In genomic region chrX:38803286-38803608, GRCh38 we compare ENCODE assay signal across 8 cellular contexts. TPM values are rescaled to one million over a fixed set of nuclear protein-coding genes. Genes with fewer than 3 reads are reported as not detected.
DNase-seq lines count a peak whose midpoint lies in the region; ATAC-seq, FAIRE-seq and TF ChIP-seq lines count a peak whose summit lies in the region.

No MANE protein-coding gene starts in this region.

- CTCF ChIA-PET in endothelial cell of umbilical vein (lab: Charles Lee), result no interaction called here

- FAIRE-seq in GM19239 (lab: Jason Lieb, UNC), result peak; percentile 86
- FAIRE-seq in endothelial cell of umbilical vein (lab: Jason Lieb, UNC), result no peak

- peak overlapping the region; percentile 81 for H3K4me3 ChIP-seq in OCI-LY3 (ENCODE audit: low read length)
- H3K4me3 ChIP-seq in endothelial cell of umbilical vein (replicated peaks in 1 of 3; ENCODE audit: insufficient read depth in 1 of 3, low read depth in 1 of 3, low read length in 3 of 3), result peak overlapping the region in 2 of 3 experiments; percentile 27 to 85

- H3K27me3 ChIP-seq in OCI-LY3 (ENCODE audit: low read depth, low read length) (no peaks in the 10 kb centered on the region), endothelial cell of umbilical vein (ENCODE audit: control insufficient read depth in 2 of 2, insufficient read depth in 2 of 2, low read length in 2 of 2) (no peaks in the 10 kb centered on the region)

- peaks cover 31% of the 10 kb centered on the region for H3K4me1 Mint-ChIP-seq in osteocyte (ENCODE audit: unreplicated experiment)

- H3K36me3 ChIP-seq in OCI-LY3 (replicated peaks; ENCODE audit: low read depth, low read length) (no peaks in the 10 kb centered on the region), endothelial cell of umbilical vein (ENCODE audit: control insufficient read depth in 2 of 2, extremely low read depth in 1 of 2, insufficient read depth in 2 of 2, low read length in 2 of 2) (no peaks in the 10 kb centered on the region)

- H3K4me1 ChIP-seq in OCI-LY3 (ENCODE audit: low read length) (peaks cover 9% of the 10 kb centered on the region), endothelial cell of umbilical vein (ENCODE audit: control insufficient read depth, extremely low read depth, insufficient read depth, low read length) (peaks cover 17% of the 10 kb centered on the region)

- no peaks in the 10 kb centered on the region for H3K9me3 Mint-ChIP-seq in osteocyte (ENCODE audit: unreplicated experiment)

- dilution Hi-C loops in endothelial cell of umbilical vein (cut with MboI; ENCODE audit: extremely low pct_ligation_motif_present, low sequenced_read_pairs), result no loop called here

- H3K4me2 ChIP-seq in OCI-LY3 (ENCODE audit: low read length) (peak overlapping the region; percentile 76), endothelial cell of umbilical vein (ENCODE audit: insufficient read depth, low read length) (peak overlapping the region; percentile 73)

- in situ Hi-C loops in G401 (cut with HindIII; ENCODE audit: low sequenced_read_pairs), result no loop called here

- no peak for TF ChIP-seq POLR2A in endothelial cell of umbilical vein (IDR thresholded peaks at IDR 0.05; ENCODE audit: low read depth, low read length)

- DNase-seq in GM19239 (ENCODE audit: insufficient read length, low spot score) (no peak), endothelial cell of umbilical vein (ENCODE audit: low read depth, low spot score) (peak; percentile 16), osteocyte (ENCODE audit: extremely low spot score, unreplicated experiment) (no peak), G401 (ENCODE audit: low spot score) (no peak), COR-L47 (lab: John Stamatoyannopoulos, UW) (no peak), NCI-H2196 (lab: John Stamatoyannopoulos, UW; ENCODE audit: unreplicated experiment) (no peak)

- H3K79me2 ChIP-seq in OCI-LY3 (ENCODE audit: low read length), result no peaks in the 10 kb centered on the region
- H3K79me2 ChIP-seq in endothelial cell of umbilical vein (ENCODE audit: control insufficient read depth, insufficient read depth, low read length), result peaks cover 43% of the 10 kb centered on the region

- peak overlapping the region; percentile 55; the same call in 1 of the 2 replicates for H3K9ac ChIP-seq in OCI-LY3 (ENCODE audit: low read length)
- H3K9ac ChIP-seq in endothelial cell of umbilical vein (replicated peaks; ENCODE audit: extremely low read depth, insufficient read depth, low read length), result peak overlapping the region; percentile 32

- H2AFZ ChIP-seq in OCI-LY3 (ENCODE audit: low read depth, low read length) (peak overlapping the region; percentile 83), endothelial cell of umbilical vein (ENCODE audit: low read depth, low read length) (no peak overlapping the region)

- no peak for ATAC-seq in HG02870 (IDR thresholded peaks at IDR 0.05; ENCODE audit: unreplicated experiment)

- H3K9me1 ChIP-seq in endothelial cell of umbilical vein (replicated peaks; ENCODE audit: control insufficient read depth, extremely low read depth, insufficient read depth, low read length), result no peaks in the 10 kb centered on the region

- POLR2A ChIA-PET in endothelial cell of umbilical vein (lab: Charles Lee), result no interaction called here

- intact Hi-C loops in endothelial cell of umbilical vein (cut with micrococcal nuclease), result loop anchor here (5.0 to 10.0 kb wide), 3 partner anchors 504 to 1372 kb away; no protein-coding TSS in a partner anchor

- TSS peak; percentile 58 for BruUV-seq in endothelial cell of umbilical vein (replicated peaks; lab: Mats Ljungman, UMichigan)

- H4K20me1 ChIP-seq in OCI-LY3 (ENCODE audit: insufficient read depth, low read length) (no peaks in the 10 kb centered on the region), endothelial cell of umbilical vein (replicated peaks; ENCODE audit: control insufficient read depth, extremely low read depth, insufficient read depth, low read length) (no peaks in the 10 kb centered on the region)

- peaks cover 2% of the 10 kb centered on the region for H3K36me3 Mint-ChIP-seq in osteocyte (ENCODE audit: unreplicated experiment)

- peak overlapping the region; percentile 98 for H3K27ac Mint-ChIP-seq in osteocyte (ENCODE audit: unreplicated experiment)

- H3K9me3 ChIP-seq in OCI-LY3 (ENCODE audit: insufficient read depth, low read length) (no peaks in the 10 kb centered on the region), endothelial cell of umbilical vein (replicated peaks; ENCODE audit: control insufficient read depth, insufficient read depth, low read length) (no peaks in the 10 kb centered on the region)

- no peaks in the 10 kb centered on the region for H3K27me3 Mint-ChIP-seq in osteocyte (ENCODE audit: unreplicated experiment)

- no peak overlapping the region for H3K27ac ChIP-seq in OCI-LY3 (ENCODE audit: low read length)
- H3K27ac ChIP-seq in endothelial cell of umbilical vein (ENCODE audit: insufficient read depth, low read depth, low read length), result peak overlapping the region; percentile 18

- peak overlapping the region; percentile 89 for H3K4me3 Mint-ChIP-seq in osteocyte (ENCODE audit: unreplicated experiment)

- TF ChIP-seq CTCF in OCI-LY3 (IDR thresholded peaks at IDR 0.05; ENCODE audit: low read depth, low read length) (no peak), endothelial cell of umbilical vein (IDR thresholded peaks at IDR 0.05; ENCODE audit: extremely low read depth in 1 of 2, insufficient read depth in 1 of 2, low read depth in 1 of 2, low read length in 2 of 2) (no peak), osteocyte (IDR thresholded peaks at IDR 0.05) (no peak)

TF ChIP-seq in endothelial cell of umbilical vein, 7 proteins besides CTCF, POLR2A, EP300 and RAD21:
- TF ChIP-seq JUN (IDR thresholded peaks at IDR 0.05; ENCODE audit: borderline replicate concordance, insufficient read depth, insufficient read length, low read depth), result no peak
- no peak for TF ChIP-seq MAX (IDR thresholded peaks at IDR 0.05; ENCODE audit: insufficient read depth, insufficient read length)
- TF ChIP-seq MYC (IDR thresholded peaks at IDR 0.05; ENCODE audit: low read depth, low read length), result no peak

RNA-seq across cellular contexts. Expression of gene MID1IP1, which starts 2.0 kb away (rescaled TPM):
- total RNA-seq in endothelial cell of umbilical vein, result 22.4 and 25.1 TPM in 2 replicates
- 23.2 and 26.7 TPM in 2 replicates for polyA plus RNA-seq in endothelial cell of umbilical vein
- polyA plus RNA-seq in endothelial cell of umbilical vein (2011; cell fraction: cytosol; rRNA removed), result 12.6 and 16.3 TPM in 2 replicates
- polyA plus RNA-seq in endothelial cell of umbilical vein (2011; cell fraction: nucleus; rRNA removed), result 10.6 and 12.7 TPM in 2 replicates
- 11.8 and 17.5 TPM in 2 replicates for polyA plus RNA-seq in endothelial cell of umbilical vein (2012)
- polyA minus RNA-seq in endothelial cell of umbilical vein, result 8.8 and 10.0 TPM in 2 replicates
- polyA minus RNA-seq in endothelial cell of umbilical vein (2011; cell fraction: cytosol; rRNA and poly(A)+ RNA removed), result 89.3 TPM
- 6.5 and 12.2 TPM in 2 replicates for polyA minus RNA-seq in endothelial cell of umbilical vein (2011; cell fraction: nucleus; rRNA and poly(A)+ RNA removed)
- total RNA-seq in osteocyte, result 25.6 and 26.7 TPM in 2 replicates
- 4.1 and 8.1 TPM in 2 replicates for total RNA-seq in G401 (2014; rRNA removed; shearing (Covaris generic))
